8 cellular contexts compared by ENCODE assay signal in the genomic region with DNA sequence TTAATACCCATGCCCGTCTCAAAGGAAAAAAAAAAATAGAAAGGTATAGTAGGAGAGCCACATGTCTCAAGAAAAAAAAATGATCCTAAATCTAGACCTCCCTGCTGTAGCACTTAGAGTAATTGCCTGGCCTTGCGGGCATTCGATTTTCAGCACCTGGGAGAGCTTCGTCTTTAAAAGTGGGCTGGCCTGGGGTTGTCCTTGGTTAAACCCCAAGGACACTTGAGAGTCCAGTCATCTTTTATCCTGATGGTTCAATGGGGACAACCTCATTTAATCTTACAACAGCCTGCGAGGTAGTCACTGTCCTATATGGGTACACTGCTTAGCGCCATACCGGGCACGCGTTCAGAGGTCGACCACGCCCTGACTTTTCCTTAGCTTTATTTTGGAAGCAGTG.
DNase-seq lines count a peak whose midpoint lies in the region; ATAC-seq, FAIRE-seq and TF ChIP-seq lines count a peak whose summit lies in the region.

No MANE protein-coding gene starts in this region.

- CTCF ChIA-PET in A549 (lab: Yijun Ruan, JAX), result interaction anchor here (1.0 to 5.9 kb wide), 3 partner anchors 12 to 938 kb away, joined by 3 to 31 read pairs (median 3); no protein-coding TSS in a partner anchor

- no peaks in the 10 kb centered on the region; the same call in 2 of the 3 replicates for H3K4me1 ChIP-seq in A549
- H3K4me1 ChIP-seq in thyroid gland, result peaks cover 5 to 13% of the 10 kb centered on the region in 2 donors

- TF ChIP-seq RAD21 in A549 (conservative IDR thresholded peaks at IDR 0.05 in 1 of 2, IDR thresholded peaks at IDR 0.05 in 1 of 2), result no peak

- H3K4me1 Mint-ChIP-seq in activated naive CD8-positive, alpha-beta T cell treated with anti-CD3 and anti-CD28 coated beads for 36 hours, result peaks cover 22% of the 10 kb centered on the region

- no peak for TF ChIP-seq EP300 in A549 (IDR thresholded peaks at IDR 0.05)

- H3K36me3 Mint-ChIP-seq in activated naive CD8-positive, alpha-beta T cell treated with anti-CD3 and anti-CD28 coated beads for 36 hours, result no peaks in the 10 kb centered on the region

- peak overlapping the region; percentile 69 for H3K4me3 Mint-ChIP-seq in activated naive CD8-positive, alpha-beta T cell treated with anti-CD3 and anti-CD28 coated beads for 36 hours

- 9% methylated on average over 11 of the region's 11 CpGs for WGBS in A549 (ENCODE audit: missing lambda C conversion rate)
- WGBS in thyroid gland, 2 donors, result 3 to 7% methylated on average over 11 of the region's 11 CpGs

- H3K27me3 ChIP-seq in thyroid gland, result no peaks in the 10 kb centered on the region

- TF ChIP-seq POLR2A in A549 (IDR thresholded peaks at IDR 0.05; ENCODE audit: low read length) (no peak), thyroid gland (IDR thresholded peaks at IDR 0.05) (no peak)

- H3K9me3 Mint-ChIP-seq in activated naive CD8-positive, alpha-beta T cell treated with anti-CD3 and anti-CD28 coated beads for 36 hours, result no peaks in the 10 kb centered on the region

- no peak for DNase-seq in A549 (ENCODE audit: low read depth in 1 of 2, low spot score in 1 of 2)
- DNase-seq in activated naive CD8-positive, alpha-beta T cell treated with anti-CD3 and anti-CD28 coated beads for 36 hours, result no peak
- DNase-seq in iPS-NIHi7 (ENCODE audit: extremely low spot score), result peak; percentile 50
- peak; percentile 12 to 19 for DNase-seq in thyroid gland
- DNase-seq in HuH-7 (ENCODE audit: low spot score), result no peak

- H3K27ac ChIP-seq in A549 (no peak overlapping the region), thyroid gland (no peak overlapping the region)

- H3K36me3 ChIP-seq in thyroid gland, result no peaks in the 10 kb centered on the region

- H3K4me2 ChIP-seq in A549, result peak overlapping the region; percentile 72

- ATAC-seq in A549 (peak in 1 of 2 experiments; percentile 19; a peak in 2 of 6 replicates), GM21447 (IDR thresholded peaks at IDR 0.05; ENCODE audit: unreplicated experiment) (peak; percentile 12), HG03354 (IDR thresholded peaks at IDR 0.05; ENCODE audit: poor library complexity, severe bottlenecking, unreplicated experiment) (no peak), HG03175 (IDR thresholded peaks at IDR 0.05; ENCODE audit: unreplicated experiment) (no peak)

- no peak overlapping the region for H3K27ac Mint-ChIP-seq in activated naive CD8-positive, alpha-beta T cell treated with anti-CD3 and anti-CD28 coated beads for 36 hours

- H3K27me3 Mint-ChIP-seq in activated naive CD8-positive, alpha-beta T cell treated with anti-CD3 and anti-CD28 coated beads for 36 hours, result peaks cover 64% of the 10 kb centered on the region

- H3K9me3 ChIP-seq in A549 (no peaks in the 10 kb centered on the region), thyroid gland (no peaks in the 10 kb centered on the region)

- H3K4me3 ChIP-seq in A549 (peak overlapping the region; percentile 21; the same call in 1 of the 3 replicates), thyroid gland (replicated peaks in 1 of 3) (peak overlapping the region in 1 of 3 donors; percentile 2)

- POLR2A ChIA-PET in A549 (lab: Yijun Ruan, JAX), result no interaction called here

- no peak for TF ChIP-seq CTCF in A549 (IDR thresholded peaks at IDR 0.05)
- TF ChIP-seq CTCF in thyroid gland (IDR thresholded peaks at IDR 0.05), result no peak

- no peak for FAIRE-seq in A549 (lab: Jason Lieb, UNC)

- intact Hi-C loops in thyroid gland (cut with DNase I), result loop anchor here (10.0 kb wide), 1 partner anchor 939 kb away; no protein-coding TSS in a partner anchor

TF ChIP-seq in A549, 52 proteins besides CTCF, POLR2A, EP300 and RAD21:
- no peak for TF ChIP-seq SMC3 (IDR thresholded peaks at IDR 0.05)
- TF ChIP-seq, protein P1, sequence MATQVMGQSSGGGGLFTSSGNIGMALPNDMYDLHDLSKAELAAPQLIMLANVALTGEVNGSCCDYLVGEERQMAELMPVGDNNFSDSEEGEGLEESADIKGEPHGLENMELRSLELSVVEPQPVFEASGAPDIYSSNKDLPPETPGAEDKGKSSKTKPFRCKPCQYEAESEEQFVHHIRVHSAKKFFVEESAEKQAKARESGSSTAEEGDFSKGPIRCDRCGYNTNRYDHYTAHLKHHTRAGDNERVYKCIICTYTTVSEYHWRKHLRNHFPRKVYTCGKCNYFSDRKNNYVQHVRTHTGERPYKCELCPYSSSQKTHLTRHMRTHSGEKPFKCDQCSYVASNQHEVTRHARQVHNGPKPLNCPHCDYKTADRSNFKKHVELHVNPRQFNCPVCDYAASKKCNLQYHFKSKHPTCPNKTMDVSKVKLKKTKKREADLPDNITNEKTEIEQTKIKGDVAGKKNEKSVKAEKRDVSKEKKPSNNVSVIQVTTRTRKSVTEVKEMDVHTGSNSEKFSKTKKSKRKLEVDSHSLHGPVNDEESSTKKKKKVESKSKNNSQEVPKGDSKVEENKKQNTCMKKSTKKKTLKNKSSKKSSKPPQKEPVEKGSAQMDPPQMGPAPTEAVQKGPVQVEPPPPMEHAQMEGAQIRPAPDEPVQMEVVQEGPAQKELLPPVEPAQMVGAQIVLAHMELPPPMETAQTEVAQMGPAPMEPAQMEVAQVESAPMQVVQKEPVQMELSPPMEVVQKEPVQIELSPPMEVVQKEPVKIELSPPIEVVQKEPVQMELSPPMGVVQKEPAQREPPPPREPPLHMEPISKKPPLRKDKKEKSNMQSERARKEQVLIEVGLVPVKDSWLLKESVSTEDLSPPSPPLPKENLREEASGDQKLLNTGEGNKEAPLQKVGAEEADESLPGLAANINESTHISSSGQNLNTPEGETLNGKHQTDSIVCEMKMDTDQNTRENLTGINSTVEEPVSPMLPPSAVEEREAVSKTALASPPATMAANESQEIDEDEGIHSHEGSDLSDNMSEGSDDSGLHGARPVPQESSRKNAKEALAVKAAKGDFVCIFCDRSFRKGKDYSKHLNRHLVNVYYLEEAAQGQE (IDR thresholded peaks at IDR 0.05), result peak; percentile 63; the same call in 1 of the 2 replicates
- no peak for TF ChIP-seq RCOR1 (IDR thresholded peaks at IDR 0.05; ENCODE audit: low read depth, low read length)
- TF ChIP-seq ZSCAN20 (CRISPR knock-in tag; IDR thresholded peaks at IDR 0.05), result no peak
- no peak for TF ChIP-seq ESRRA (IDR thresholded peaks at IDR 0.05; ENCODE audit: borderline replicate concordance, low read length)
- TF ChIP-seq MYC (IDR thresholded peaks at IDR 0.05; ENCODE audit: borderline replicate concordance, low read length), result no peak
- no peak for TF ChIP-seq RNF2 (IDR thresholded peaks at IDR 0.05; ENCODE audit: borderline replicate concordance, low read depth)
- TF ChIP-seq EHMT2 (IDR thresholded peaks at IDR 0.05; ENCODE audit: low read depth), result no peak

Comparison
In these comparisons a context has a peak if more than half of its experiments do, and no peak if none do; other contexts are left out.
1. DNase-seq: peak in iPS-NIHi7 (single experiment) and thyroid gland (2 of 2); none in A549 (0 of 2), activated naive CD8-positive, alpha-beta T cell treated with anti-CD3 and anti-CD28 coated beads for 36 hours (single experiment) and HuH-7 (single experiment).